Comparison of ENCODE assay signal across 1 cellular context in genomic region chr7:142626420-142627035, GRCh38.
TF ChIP-seq lines count a peak whose summit lies in the region.

No MANE protein-coding gene starts in this region.

TF ChIP-seq in K562, 482 proteins besides CTCF, POLR2A, EP300 and RAD21 (continued from another document):
- TF ChIP-seq CTCFL (IDR thresholded peaks at IDR 0.05; ENCODE audit: borderline replicate concordance, insufficient read depth, low read depth, low read length, poor library complexity, severe bottlenecking) (no peak), PRDM10 (IDR thresholded peaks at IDR 0.05; ENCODE audit: partially characterized antibody) (no peak), CBFA2T3 (IDR thresholded peaks at IDR 0.05) (no peak), ASH1L (IDR thresholded peaks at IDR 0.05; ENCODE audit: borderline replicate concordance, low read depth, partially characterized antibody) (no peak), DIDO1 (tag; IDR thresholded peaks at IDR 0.05; ENCODE audit: low read depth) (no peak), ZNF507 (tag; conservative IDR thresholded peaks at IDR 0.05) (no peak), PRPF4 (IDR thresholded peaks at IDR 0.05; ENCODE audit: insufficient read depth, low read depth, low read length, poor library complexity, severe bottlenecking) (no peak), RB1 (IDR thresholded peaks at IDR 0.05; ENCODE audit: low read depth) (0 out of 2 replicates have a peak, but pooled peaks have one; percentile 24), RAD51 (IDR thresholded peaks at IDR 0.05; ENCODE audit: borderline replicate concordance, low read depth) (no peak), ZNF696 (CRISPR knock-in tag; conservative IDR thresholded peaks at IDR 0.05) (no peak), AFF4 (CRISPR knock-in tag; IDR thresholded peaks at IDR 0.05) (no peak), NCOA4 (IDR thresholded peaks at IDR 0.05; ENCODE audit: partially characterized antibody) (no peak), GABPB1 (CRISPR knock-in tag; IDR thresholded peaks at IDR 0.05) (no peak)
